8 cellular contexts compared by ENCODE assay signal in the genomic region with DNA sequence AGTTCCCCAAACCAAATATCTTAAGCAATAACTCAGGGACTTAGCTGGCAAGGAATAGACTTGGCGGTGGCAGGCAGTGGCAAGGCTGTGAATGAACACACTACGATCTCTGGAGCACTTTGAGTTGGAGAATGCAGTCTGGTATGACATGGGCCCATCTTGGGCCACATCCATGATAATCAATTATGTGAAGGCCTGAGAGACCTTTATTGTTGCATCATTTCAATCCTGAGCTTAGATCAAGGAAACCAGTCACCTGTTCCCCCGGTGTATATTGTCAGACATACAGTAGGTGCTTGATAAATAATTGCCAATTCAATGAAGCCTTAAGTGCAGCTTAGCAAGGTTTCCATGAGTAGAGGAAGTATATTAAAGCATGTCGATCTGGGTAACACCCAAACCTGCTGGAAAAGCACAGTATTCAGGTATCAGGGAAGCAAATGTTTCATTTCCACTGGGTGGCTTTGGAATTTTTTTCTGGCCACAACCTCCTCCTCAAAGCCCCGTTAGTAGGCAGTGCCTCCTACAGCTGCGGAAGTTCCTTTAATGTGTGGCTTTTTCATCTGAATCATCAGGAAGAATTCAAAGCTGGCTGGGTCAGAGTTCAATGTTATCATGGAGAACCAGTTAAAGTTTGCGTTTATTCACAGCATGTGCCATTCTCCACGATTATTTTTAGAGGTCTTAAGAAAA. TPM values are rescaled to one million over a fixed set of nuclear protein-coding genes. Genes with fewer than 3 reads are reported as not detected.
A peak's percentile ranks its signal among the peaks of the same experiment; 100 is the strongest.
DNase-seq lines count a peak whose midpoint lies in the region; ATAC-seq and TF ChIP-seq lines count a peak whose summit lies in the region.

No MANE protein-coding gene starts in this region.

- POLR2A ChIA-PET in OCI-LY7 (lab: Charles Lee) = no interaction called here

- no peak overlapping the region for H3K4me3 ChIP-seq in GM23338
- no peak overlapping the region for H3K4me3 ChIP-seq in foreskin fibroblast (ENCODE audit: low read depth in 1 of 2, low read length in 2 of 2)
- H3K4me3 ChIP-seq in OCI-LY7 (ENCODE audit: low read depth, low read length, poor library complexity, severe bottlenecking) = no peak overlapping the region

- BruUV-seq in OCI-LY7 (replicated peaks; lab: Mats Ljungman, UMichigan) = no TSS peak

- H3K27me3 Mint-ChIP-seq in GM23338 (ENCODE audit: insufficient read depth, low read depth, poor library complexity) (peaks cover 35% of the 10 kb centered on the region), T-helper 17 cell (no peaks in the 10 kb centered on the region)

- no peak overlapping the region for H2AFZ ChIP-seq in GM23338
- no peak overlapping the region for H2AFZ ChIP-seq in OCI-LY7 (ENCODE audit: low read length)

- intact Hi-C loops in OCI-LY7 (cut with micrococcal nuclease; ENCODE audit: unreplicated experiment) = no loop called here

- DNase-seq in A172 (ENCODE audit: low spot score) (peak; percentile 82), GM23338 (ENCODE audit: low spot score) (no peak), T-helper 17 cell (no peak), foreskin fibroblast (peak; percentile 81 to 88), NCI-H446 (lab: John Stamatoyannopoulos, UW) (no peak), OCI-LY7 (ENCODE audit: low spot score) (no peak), epidermal melanocyte (ENCODE audit: insufficient read length, low spot score) (no peak)

- H4K20me1 ChIP-seq in GM23338 (replicated peaks; ENCODE audit: insufficient read depth) = no peaks in the 10 kb centered on the region
- no peaks in the 10 kb centered on the region for H4K20me1 ChIP-seq in OCI-LY7 (ENCODE audit: insufficient read depth, low read length)

- H3K36me3 Mint-ChIP-seq in GM23338 (ENCODE audit: low read depth) (no peaks in the 10 kb centered on the region), T-helper 17 cell (ENCODE audit: low read depth) (peaks cover 1% of the 10 kb centered on the region)

- H3K4me2 ChIP-seq in GM23338 = peak overlapping the region; percentile 44; the same call in 1 of the 2 replicates
- no peak overlapping the region for H3K4me2 ChIP-seq in OCI-LY7 (ENCODE audit: low read length)

- no peaks in the 10 kb centered on the region for H3F3A ChIP-seq in GM23338 (replicated peaks; ENCODE audit: low read depth)

- ATAC-seq in GM23338 (no peak), T-helper 17 cell (peak; percentile 32), HG02623 (IDR thresholded peaks at IDR 0.05; ENCODE audit: unreplicated experiment) (no peak)

- no peak for TF ChIP-seq CTCF in GM23338 (conservative IDR thresholded peaks at IDR 0.05; ENCODE audit: low read depth in 2 of 2)
- TF ChIP-seq CTCF in foreskin fibroblast (IDR thresholded peaks at IDR 0.05; ENCODE audit: low read depth, low read length) = no peak
- TF ChIP-seq CTCF in OCI-LY7 (conservative IDR thresholded peaks at IDR 0.05; ENCODE audit: low read length) = no peak

- H3K9me3 ChIP-seq in T-helper 17 cell (ENCODE audit: control insufficient read depth, low read length, poor library complexity, severe bottlenecking) (no peaks in the 10 kb centered on the region), OCI-LY7 (ENCODE audit: low read length) (no peaks in the 10 kb centered on the region)

- no peak overlapping the region for H3K4me3 Mint-ChIP-seq in GM23338
- no peak overlapping the region for H3K4me3 Mint-ChIP-seq in T-helper 17 cell

- H3K4me1 ChIP-seq in GM23338 (ENCODE audit: insufficient read depth) = no peaks in the 10 kb centered on the region
- no peaks in the 10 kb centered on the region for H3K4me1 ChIP-seq in OCI-LY7 (ENCODE audit: insufficient read depth, low read length, poor library complexity, severe bottlenecking)

- H3K36me3 ChIP-seq in GM23338 (ENCODE audit: insufficient read depth) = no peaks in the 10 kb centered on the region
- no peaks in the 10 kb centered on the region for H3K36me3 ChIP-seq in OCI-LY7 (ENCODE audit: insufficient read depth, low read length)

- peaks cover 16% of the 10 kb centered on the region; the same call in 1 of the 2 replicates for H3K27me3 ChIP-seq in GM23338 (ENCODE audit: insufficient read depth)

- H3K9me3 Mint-ChIP-seq in GM23338 = no peaks in the 10 kb centered on the region

- peaks cover 15% of the 10 kb centered on the region for H3K4me1 Mint-ChIP-seq in GM23338
- H3K4me1 Mint-ChIP-seq in T-helper 17 cell = peaks cover 40% of the 10 kb centered on the region

- CTCF ChIA-PET in OCI-LY7 (lab: Charles Lee; ENCODE audit: unreplicated experiment) = no interaction called here

- no peak overlapping the region for H3K27ac Mint-ChIP-seq in GM23338
- peak overlapping the region; percentile 72 for H3K27ac Mint-ChIP-seq in T-helper 17 cell

- H3K9me2 ChIP-seq in GM23338 (ENCODE audit: insufficient read depth) (no peaks in the 10 kb centered on the region), OCI-LY7 (ENCODE audit: insufficient read depth, low read length) (no peaks in the 10 kb centered on the region)

- no peaks in the 10 kb centered on the region for H3K79me2 ChIP-seq in GM23338 (replicated peaks; ENCODE audit: insufficient read depth)
- no peaks in the 10 kb centered on the region for H3K79me2 ChIP-seq in OCI-LY7 (ENCODE audit: insufficient read depth, low read depth, low read length)

- H3K27ac ChIP-seq in GM23338 (ENCODE audit: low read depth) (no peak overlapping the region), OCI-LY7 (ENCODE audit: low read depth, low read length, poor library complexity, severe bottlenecking) (no peak overlapping the region)

TF ChIP-seq in GM23338, 12 proteins besides CTCF, POLR2A, EP300 and RAD21:
- TF ChIP-seq JUNB (IDR thresholded peaks at IDR 0.05; ENCODE audit: unreplicated experiment) (no peak), ZNF331 (CRISPR knock-in tag; IDR thresholded peaks at IDR 0.05; ENCODE audit: low read depth) (no peak)

RNA-seq across cellular contexts. Expression of a gene that starts 10.2 kb away (rescaled TPM):
- total RNA-seq in A172 (2014; rRNA removed; shearing (Covaris generic)) = not detected in 2 replicates
- total RNA-seq in GM23338 (2014; rRNA removed; shearing (Covaris generic)) = 0.12 TPM in 1 of 2 replicates, not detected in the other
- not detected in 2 replicates for polyA plus RNA-seq in GM23338 (2016; fragmentation: Nextera tagmentation; extraction: Ambion mirVana)
- 10 to 100 TPM in 1 of 2 donors, 1 to 10 TPM in 1; 7.1 to 18.6 TPM for total RNA-seq in T-helper 17 cell
- total RNA-seq in OCI-LY7 (2014; rRNA removed; shearing (Covaris generic)) = 0.05 TPM in 1 of 2 replicates, not detected in the other
- total RNA-seq in OCI-LY7 (2022) = 0.15 and 0.18 TPM in 2 replicates

RNA-seq across cellular contexts. Expression of a gene that starts 29.8 kb away (rescaled TPM):
- total RNA-seq in A172 (2014; rRNA removed; shearing (Covaris generic)) = 48.7 and 68.4 TPM in 2 replicates
- total RNA-seq in GM23338 (2014; rRNA removed; shearing (Covaris generic)) = 59.1 and 62.3 TPM in 2 replicates
- polyA plus RNA-seq in GM23338 (2016; fragmentation: Nextera tagmentation; extraction: Ambion mirVana) = 17.1 and 21.5 TPM in 2 replicates
- total RNA-seq in T-helper 17 cell = 10 to 100 TPM; 21.8 to 23.7 TPM
- total RNA-seq in OCI-LY7 (2014; rRNA removed; shearing (Covaris generic)) = 38.5 and 52.1 TPM in 2 replicates
- 51.6 and 56.0 TPM in 2 replicates for total RNA-seq in OCI-LY7 (2022)

RNA-seq across cellular contexts. Expression of a gene that starts 30.3 kb away (rescaled TPM):
- total RNA-seq in A172 (2014; rRNA removed; shearing (Covaris generic)) = 131 and 137 TPM in 2 replicates
- 75.8 and 96.9 TPM in 2 replicates for total RNA-seq in GM23338 (2014; rRNA removed; shearing (Covaris generic))
- 79.3 and 82.0 TPM in 2 replicates for polyA plus RNA-seq in GM23338 (2016; fragmentation: Nextera tagmentation; extraction: Ambion mirVana)
- total RNA-seq in T-helper 17 cell = 1 to 10 TPM in 1 of 2 donors, under 1 TPM in 1; 0.92 to 1.0 TPM
- 55.5 and 63.2 TPM in 2 replicates for total RNA-seq in OCI-LY7 (2014; rRNA removed; shearing (Covaris generic))
- total RNA-seq in OCI-LY7 (2022) = 97.1 and 105 TPM in 2 replicates

RNA-seq across cellular contexts. Expression of a gene that starts 46.1 kb away (rescaled TPM):
- 122 and 131 TPM in 2 replicates for total RNA-seq in A172 (2014; rRNA removed; shearing (Covaris generic))
- 28.2 and 41.1 TPM in 2 replicates for total RNA-seq in GM23338 (2014; rRNA removed; shearing (Covaris generic))
- 53.1 and 53.7 TPM in 2 replicates for polyA plus RNA-seq in GM23338 (2016; fragmentation: Nextera tagmentation; extraction: Ambion mirVana)
- total RNA-seq in T-helper 17 cell (10 to 100 TPM; 62.3 to 62.6 TPM), OCI-LY7 (2022) (68.2 and 72.7 TPM in 2 replicates)
- 46.8 and 63.6 TPM in 2 replicates for total RNA-seq in OCI-LY7 (2014; rRNA removed; shearing (Covaris generic))

Comparison
In these comparisons a context has a peak if more than half of its experiments do, and no peak if none do; other contexts are left out.
1. DNase-seq: peak in A172 (single experiment) and foreskin fibroblast (2 of 2); none in GM23338 (single experiment), T-helper 17 cell (0 of 3), NCI-H446 (0 of 2), OCI-LY7 (single experiment) and epidermal melanocyte (single experiment).
2. RNA of a gene that starts 30.3 kb away (total RNA-seq): 131 to 137 TPM in A172, 55.5 to 105 TPM in OCI-LY7 and 75.8 to 96.9 TPM in GM23338; 0.92 to 1.0 TPM in T-helper 17 cell; every median in the first group is over 10 times any median in the second.